Comparison of ENCODE assay signal across 8 cellular contexts in the genomic region with DNA sequence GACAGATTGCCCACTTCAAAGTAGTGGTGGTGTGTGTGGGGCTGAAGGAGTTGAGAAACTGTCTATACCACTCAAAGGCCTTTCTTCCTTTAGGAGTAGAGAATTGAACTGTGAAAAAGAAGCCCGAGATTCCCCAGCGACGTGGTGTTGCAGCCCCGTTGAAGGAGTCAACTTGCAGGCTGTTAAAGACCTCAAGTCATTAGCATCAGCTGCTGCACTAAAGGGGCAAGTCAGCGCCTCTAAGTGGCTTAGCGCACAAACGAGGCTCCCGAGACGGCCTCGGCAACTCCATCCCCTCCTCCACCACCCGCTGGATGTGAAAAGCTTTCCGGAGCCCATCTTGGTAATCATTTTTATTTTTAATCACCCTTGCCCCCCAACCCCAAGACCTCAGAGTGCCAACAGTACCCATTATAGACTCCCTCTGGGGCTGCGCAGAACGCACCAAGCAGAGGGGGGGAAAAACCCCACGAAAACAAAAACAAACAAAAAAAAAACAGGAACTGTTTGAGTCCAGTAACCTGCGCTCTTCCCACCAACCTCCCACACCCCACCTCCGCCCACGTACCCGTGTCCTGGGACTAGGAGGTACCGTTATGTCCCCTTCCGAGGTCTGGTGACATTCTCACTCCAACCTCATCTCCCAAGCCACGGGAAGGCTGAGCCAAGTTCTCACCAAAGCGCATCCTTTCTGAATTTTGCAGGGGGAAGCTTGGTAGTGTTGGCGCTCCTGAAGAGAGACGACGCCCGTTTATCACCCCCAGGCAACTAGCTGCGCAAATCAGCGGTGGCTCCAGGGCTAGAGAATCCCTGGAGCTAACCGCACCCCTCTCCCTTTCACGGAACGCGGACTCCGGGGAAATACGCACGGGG. TPM values are rescaled to one million over a fixed set of nuclear protein-coding genes. Genes with fewer than 3 reads are reported as not detected.
DNase-seq lines count a peak whose midpoint lies in the region; ATAC-seq and TF ChIP-seq lines count a peak whose summit lies in the region.
"Had no signal": no experiment of that assay in that cellular context is flagged by ENCODE, and none has a peak within 500 bp of the region (broad histone marks: within the 10 kb centered on the region; RNA-seq: fewer than 3 reads in every experiment).

No MANE protein-coding gene starts in this region.

- no peaks in the 10 kb centered on the region for H3K27me3 Mint-ChIP-seq in effector memory CD8-positive, alpha-beta T cell

- TF ChIP-seq CTCF in GM12875 (IDR thresholded peaks at IDR 0.05; ENCODE audit: borderline replicate concordance, insufficient read depth, low read depth, low read length) (no peak), prostate gland (IDR thresholded peaks at IDR 0.05) (no peak)

- DNase-seq in NCI-H2171 (lab: John Stamatoyannopoulos, UW) (peak; percentile 28), prostate gland (ENCODE audit: low spot score) (no peak), UCSD-AML1 (lab: John Stamatoyannopoulos, UW; ENCODE audit: unreplicated experiment) (no peak), MV-4-11 (lab: John Stamatoyannopoulos, UW) (no peak)
- DNase-seq in effector memory CD8-positive, alpha-beta T cell: no peak

- H3K9me3 ChIP-seq in prostate gland: no peaks in the 10 kb centered on the region

- H3K27ac Mint-ChIP-seq in effector memory CD8-positive, alpha-beta T cell: peak overlapping the region in 1 of 2 donors; percentile 32

- TF ChIP-seq POLR2A in prostate gland (IDR thresholded peaks at IDR 0.05): no peak

- no peaks in the 10 kb centered on the region for H3K9me3 Mint-ChIP-seq in effector memory CD8-positive, alpha-beta T cell

- ATAC-seq in effector memory CD8-positive, alpha-beta T cell (replicated peaks): no peak
- no peak for ATAC-seq in HG03442 (IDR thresholded peaks at IDR 0.05; ENCODE audit: unreplicated experiment)

- intact Hi-C loops in prostate gland (cut with DNase I): no loop called here

- peaks cover 17% of the 10 kb centered on the region for H3K36me3 Mint-ChIP-seq in effector memory CD8-positive, alpha-beta T cell (ENCODE audit: insufficient read depth)

- no peaks in the 10 kb centered on the region for H3K27me3 ChIP-seq in prostate gland (replicated peaks; ENCODE audit: insufficient read depth)

- no peaks in the 10 kb centered on the region for H3K36me3 ChIP-seq in prostate gland

- peaks cover 18 to 22% of the 10 kb centered on the region in 2 donors for H3K4me1 Mint-ChIP-seq in effector memory CD8-positive, alpha-beta T cell (ENCODE audit: low read depth in 2 of 2)

- WGBS in prostate gland: 27% methylated on average over 36 of the region's 36 CpGs

- H3K4me1 ChIP-seq in prostate gland (replicated peaks): no peaks in the 10 kb centered on the region
- H3K4me1 ChIP-seq: parathyroid adenoma had no signal

- H3K4me3 ChIP-seq in GM12875 (ENCODE audit: low read depth, low read length): peak overlapping the region; percentile 32
- H3K4me3 ChIP-seq in prostate gland: peak overlapping the region; percentile 41 to 56

- H3K4me3 Mint-ChIP-seq in effector memory CD8-positive, alpha-beta T cell: peak overlapping the region; percentile 42 to 69

- H3K27ac ChIP-seq in prostate gland: peak overlapping the region; percentile 68 to 86
- H3K27ac ChIP-seq: parathyroid adenoma had no signal

RNA-seq across cellular contexts. Expression of a gene that starts 0.8 kb away (rescaled TPM):
- 10 to 100 TPM; 26.6 to 58.0 TPM for total RNA-seq in prostate gland
